ENCODE assay signal across 2 cellular contexts in the genomic region with DNA sequence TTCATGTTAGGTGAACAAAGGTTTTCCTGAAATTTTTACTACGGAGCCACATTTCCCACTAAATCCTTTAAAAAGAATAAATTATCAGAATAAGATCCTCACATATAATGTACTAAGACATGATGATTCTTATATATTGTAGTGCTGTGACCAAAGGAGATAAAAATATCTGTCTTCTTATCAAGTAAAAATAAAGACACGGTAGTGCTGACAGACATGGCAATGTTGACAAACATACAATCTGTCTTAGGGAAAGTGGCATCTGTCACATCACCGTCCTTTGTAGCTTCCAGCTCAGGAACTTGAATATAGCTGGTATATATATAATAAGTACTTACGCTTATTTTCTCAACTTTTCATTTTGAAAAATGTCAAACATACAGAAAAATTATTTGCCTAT.
TF ChIP-seq lines count a peak whose summit lies in the region.

No MANE protein-coding gene starts in this region.

TF ChIP-seq in GM23338, 12 proteins besides CTCF, POLR2A, EP300 and RAD21:
- TF ChIP-seq, protein P1, sequence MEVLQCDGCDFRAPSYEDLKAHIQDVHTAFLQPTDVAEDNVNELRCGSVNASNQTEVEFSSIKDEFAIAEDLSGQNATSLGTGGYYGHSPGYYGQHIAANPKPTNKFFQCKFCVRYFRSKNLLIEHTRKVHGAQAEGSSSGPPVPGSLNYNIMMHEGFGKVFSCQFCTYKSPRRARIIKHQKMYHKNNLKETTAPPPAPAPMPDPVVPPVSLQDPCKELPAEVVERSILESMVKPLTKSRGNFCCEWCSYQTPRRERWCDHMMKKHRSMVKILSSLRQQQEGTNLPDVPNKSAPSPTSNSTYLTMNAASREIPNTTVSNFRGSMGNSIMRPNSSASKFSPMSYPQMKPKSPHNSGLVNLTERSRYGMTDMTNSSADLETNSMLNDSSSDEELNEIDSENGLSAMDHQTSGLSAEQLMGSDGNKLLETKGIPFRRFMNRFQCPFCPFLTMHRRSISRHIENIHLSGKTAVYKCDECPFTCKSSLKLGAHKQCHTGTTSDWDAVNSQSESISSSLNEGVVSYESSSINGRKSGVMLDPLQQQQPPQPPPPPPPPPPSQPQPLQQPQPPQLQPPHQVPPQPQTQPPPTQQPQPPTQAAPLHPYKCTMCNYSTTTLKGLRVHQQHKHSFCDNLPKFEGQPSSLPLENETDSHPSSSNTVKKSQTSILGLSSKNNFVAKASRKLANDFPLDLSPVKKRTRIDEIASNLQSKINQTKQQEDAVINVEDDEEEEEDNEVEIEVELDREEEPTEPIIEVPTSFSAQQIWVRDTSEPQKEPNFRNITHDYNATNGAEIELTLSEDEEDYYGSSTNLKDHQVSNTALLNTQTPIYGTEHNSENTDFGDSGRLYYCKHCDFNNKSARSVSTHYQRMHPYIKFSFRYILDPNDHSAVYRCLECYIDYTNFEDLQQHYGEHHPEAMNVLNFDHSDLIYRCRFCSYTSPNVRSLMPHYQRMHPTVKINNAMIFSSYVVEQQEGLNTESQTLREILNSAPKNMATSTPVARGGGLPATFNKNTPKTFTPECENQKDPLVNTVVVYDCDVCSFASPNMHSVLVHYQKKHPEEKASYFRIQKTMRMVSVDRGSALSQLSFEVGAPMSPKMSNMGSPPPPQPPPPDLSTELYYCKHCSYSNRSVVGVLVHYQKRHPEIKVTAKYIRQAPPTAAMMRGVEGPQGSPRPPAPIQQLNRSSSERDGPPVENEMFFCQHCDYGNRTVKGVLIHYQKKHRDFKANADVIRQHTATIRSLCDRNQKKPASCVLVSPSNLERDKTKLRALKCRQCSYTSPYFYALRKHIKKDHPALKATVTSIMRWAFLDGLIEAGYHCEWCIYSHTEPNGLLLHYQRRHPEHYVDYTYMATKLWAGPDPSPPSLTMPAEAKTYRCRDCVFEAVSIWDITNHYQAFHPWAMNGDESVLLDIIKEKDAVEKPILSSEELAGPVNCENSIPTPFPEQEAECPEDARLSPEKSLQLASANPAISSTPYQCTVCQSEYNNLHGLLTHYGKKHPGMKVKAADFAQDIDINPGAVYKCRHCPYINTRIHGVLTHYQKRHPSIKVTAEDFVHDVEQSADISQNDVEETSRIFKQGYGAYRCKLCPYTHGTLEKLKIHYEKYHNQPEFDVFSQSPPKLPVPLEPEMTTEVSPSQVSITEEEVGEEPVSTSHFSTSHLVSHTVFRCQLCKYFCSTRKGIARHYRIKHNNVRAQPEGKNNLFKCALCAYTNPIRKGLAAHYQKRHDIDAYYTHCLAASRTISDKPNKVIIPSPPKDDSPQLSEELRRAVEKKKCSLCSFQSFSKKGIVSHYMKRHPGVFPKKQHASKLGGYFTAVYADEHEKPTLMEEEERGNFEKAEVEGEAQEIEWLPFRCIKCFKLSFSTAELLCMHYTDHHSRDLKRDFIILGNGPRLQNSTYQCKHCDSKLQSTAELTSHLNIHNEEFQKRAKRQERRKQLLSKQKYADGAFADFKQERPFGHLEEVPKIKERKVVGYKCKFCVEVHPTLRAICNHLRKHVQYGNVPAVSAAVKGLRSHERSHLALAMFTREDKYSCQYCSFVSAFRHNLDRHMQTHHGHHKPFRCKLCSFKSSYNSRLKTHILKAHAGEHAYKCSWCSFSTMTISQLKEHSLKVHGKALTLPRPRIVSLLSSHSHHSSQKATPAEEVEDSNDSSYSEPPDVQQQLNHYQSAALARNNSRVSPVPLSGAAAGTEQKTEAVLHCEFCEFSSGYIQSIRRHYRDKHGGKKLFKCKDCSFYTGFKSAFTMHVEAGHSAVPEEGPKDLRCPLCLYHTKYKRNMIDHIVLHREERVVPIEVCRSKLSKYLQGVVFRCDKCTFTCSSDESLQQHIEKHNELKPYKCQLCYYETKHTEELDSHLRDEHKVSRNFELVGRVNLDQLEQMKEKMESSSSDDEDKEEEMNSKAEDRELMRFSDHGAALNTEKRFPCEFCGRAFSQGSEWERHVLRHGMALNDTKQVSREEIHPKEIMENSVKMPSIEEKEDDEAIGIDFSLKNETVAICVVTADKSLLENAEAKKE (CRISPR knock-in tag; IDR thresholded peaks at IDR 0.05) = no peak
- TF ChIP-seq EZH2phosphoT487 (IDR thresholded peaks at IDR 0.05; ENCODE audit: unreplicated experiment) (no peak), POLR2AphosphoS5 (IDR thresholded peaks at IDR 0.05; ENCODE audit: low read depth) (no peak), ZNF114 (CRISPR knock-in tag; IDR thresholded peaks at IDR 0.05) (no peak), JUNB (IDR thresholded peaks at IDR 0.05; ENCODE audit: unreplicated experiment) (no peak), STAT1 (IDR thresholded peaks at IDR 0.05; ENCODE audit: unreplicated experiment) (no peak)
TF ChIP-seq in GM23338: peak in this region for 0.

TF ChIP-seq in HEK293T, 16 proteins besides CTCF, POLR2A, EP300 and RAD21 (continued from another document):
- TF ChIP-seq, protein P2, sequence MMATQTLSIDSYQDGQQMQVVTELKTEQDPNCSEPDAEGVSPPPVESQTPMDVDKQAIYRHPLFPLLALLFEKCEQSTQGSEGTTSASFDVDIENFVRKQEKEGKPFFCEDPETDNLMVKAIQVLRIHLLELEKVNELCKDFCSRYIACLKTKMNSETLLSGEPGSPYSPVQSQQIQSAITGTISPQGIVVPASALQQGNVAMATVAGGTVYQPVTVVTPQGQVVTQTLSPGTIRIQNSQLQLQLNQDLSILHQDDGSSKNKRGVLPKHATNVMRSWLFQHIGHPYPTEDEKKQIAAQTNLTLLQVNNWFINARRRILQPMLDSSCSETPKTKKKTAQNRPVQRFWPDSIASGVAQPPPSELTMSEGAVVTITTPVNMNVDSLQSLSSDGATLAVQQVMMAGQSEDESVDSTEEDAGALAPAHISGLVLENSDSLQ (IDR thresholded peaks at IDR 0.05) = no peak
TF ChIP-seq in HEK293T: peak in this region for 0.
